Comparison of ENCODE assay signal across 29 cellular contexts in genomic region chr11:116230453-116230852, GRCh38.
"Had no signal": no experiment of that assay in that cellular context is flagged by ENCODE, and none has a peak within 500 bp of the region (broad histone marks: within the 10 kb centered on the region; RNA-seq: fewer than 3 reads in every experiment).

No MANE protein-coding gene starts in this region.

- H3K36me3 ChIP-seq: heart left ventricle, left ventricle myocardium inferior, neutrophil, prostate gland, suprapubic skin, thoracic aorta, tibial artery, upper lobe of right lung had no signal

- H3K4me1 Mint-ChIP-seq: memory B cell; naive thymus-derived CD4-positive, alpha-beta T cell; stimulated activated effector memory CD8-positive, alpha-beta T cell treated with anti-CD3 and anti-CD28 coated beads, Interleukin-12 subunit alpha, Interleukin-12 subunit beta, amount 100 ng/mL, for 72 hours had no signal

- H3K9me3 Mint-ChIP-seq: natural killer cell treated with Interleukin-12 subunit alpha and Interleukin-12 subunit beta and Interleukin-15 and Interleukin-18, amount 100 ng/mL, for 72 hours; neural crest cell; stimulated activated effector memory CD8-positive, alpha-beta T cell treated with anti-CD3 and anti-CD28 coated beads, Interleukin-12 subunit alpha, Interleukin-12 subunit beta, amount 100 ng/mL, for 72 hours; stimulated activated naive CD8-positive, alpha-beta T cell treated with anti-CD3 and anti-CD28 coated beads, Interleukin-15, Interleukin-2, amounts not matched to agents 100 ng/mL and 50 ng/mL, for 24 hours had no signal

- H3K4me3 Mint-ChIP-seq: memory B cell; naive thymus-derived CD4-positive, alpha-beta T cell; natural killer cell treated with Interleukin-12 subunit alpha and Interleukin-12 subunit beta and Interleukin-15 and Interleukin-18, amount 100 ng/mL, for 72 hours; neural crest cell; stimulated activated effector memory CD8-positive, alpha-beta T cell treated with anti-CD3 and anti-CD28 coated beads, Interleukin-12 subunit alpha, Interleukin-12 subunit beta, amount 100 ng/mL, for 72 hours; stimulated activated naive CD8-positive, alpha-beta T cell treated with anti-CD3 and anti-CD28 coated beads, Interleukin-15, Interleukin-2, amounts not matched to agents 100 ng/mL and 50 ng/mL, for 24 hours had no signal

- DNase-seq: heart left ventricle; islet precursor cell; left ventricle myocardium inferior; midbrain; mucosa of descending colon; naive thymus-derived CD4-positive, alpha-beta T cell; occipital lobe; retina; right cardiac atrium; stimulated activated CD4-positive, alpha-beta T cell treated with anti-CD3 and anti-CD28 coated beads, Interleukin-12 subunit alpha, Interleukin-12 subunit beta, amount 100 ng/mL, for 4 hours; stimulated activated CD4-positive, alpha-beta T cell treated with anti-CD3 and anti-CD28 coated beads, Interleukin-15, amount 100 ng/mL, for 24 hours; stimulated activated CD4-positive, alpha-beta T cell treated with anti-CD3 and anti-CD28 coated beads, Interleukin-2, amount 100 ng/mL, for 24 hours; stimulated activated CD4-positive, alpha-beta T cell treated with anti-CD3 and anti-CD28 coated beads, Interleukin-4, amount 100 ng/mL, for 24 hours; stimulated activated naive CD4-positive, alpha-beta T cell; tibial artery; trophoblast cell; upper lobe of right lung had no signal

- H3K4me3 ChIP-seq: heart left ventricle, hepatocyte, left ventricle myocardium inferior, mucosa of descending colon, prostate gland, skin epidermis, suprapubic skin, thoracic aorta, tibial artery, upper lobe of right lung had no signal

- H3K9me3 ChIP-seq: heart left ventricle, left ventricle myocardium inferior, mucosa of descending colon, neutrophil, prostate gland, suprapubic skin, thoracic aorta, tibial artery, upper lobe of right lung had no signal

- H3K36me3 Mint-ChIP-seq: naive thymus-derived CD4-positive, alpha-beta T cell; natural killer cell treated with Interleukin-12 subunit alpha and Interleukin-12 subunit beta and Interleukin-15 and Interleukin-18, amount 100 ng/mL, for 72 hours; stimulated activated effector memory CD8-positive, alpha-beta T cell treated with anti-CD3 and anti-CD28 coated beads, Interleukin-12 subunit alpha, Interleukin-12 subunit beta, amount 100 ng/mL, for 72 hours had no signal

- H3K27me3 ChIP-seq: neutrophil, upper lobe of right lung had no signal

- H3K27ac ChIP-seq: heart left ventricle, hepatocyte, left ventricle myocardium inferior, neutrophil, parathyroid adenoma, prostate gland, skin epidermis, suprapubic skin, thoracic aorta, tibial artery had no signal

- H3K27ac Mint-ChIP-seq: memory B cell; naive thymus-derived CD4-positive, alpha-beta T cell; natural killer cell treated with Interleukin-12 subunit alpha and Interleukin-12 subunit beta and Interleukin-15 and Interleukin-18, amount 100 ng/mL, for 72 hours; stimulated activated effector memory CD8-positive, alpha-beta T cell treated with anti-CD3 and anti-CD28 coated beads, Interleukin-12 subunit alpha, Interleukin-12 subunit beta, amount 100 ng/mL, for 72 hours; stimulated activated naive CD8-positive, alpha-beta T cell treated with anti-CD3 and anti-CD28 coated beads, Interleukin-15, Interleukin-2, amounts not matched to agents 100 ng/mL and 50 ng/mL, for 24 hours had no signal

- H3K4me1 ChIP-seq: parathyroid adenoma, prostate gland, tibial artery had no signal
